1 cellular context compared by ENCODE assay signal in genomic region chr17:50893183-50893993, GRCh38.
TF ChIP-seq lines count a peak whose summit lies in the region.

No MANE protein-coding gene starts in this region.

TF ChIP-seq in HepG2, 621 proteins besides CTCF, POLR2A, EP300 and RAD21 (continued from another document and continues in another):
- TF ChIP-seq HMGXB4 (CRISPR knock-in tag; IDR thresholded peaks at IDR 0.05; ENCODE audit: borderline replicate concordance in 1 of 2, low read depth in 1 of 2) (peak; percentile 78 to 81), SETDB1 (CRISPR knock-in tag; IDR thresholded peaks at IDR 0.05; ENCODE audit: borderline replicate concordance) (no peak), E2F2 (CRISPR knock-in tag; IDR thresholded peaks at IDR 0.05; ENCODE audit: borderline replicate concordance) (no peak), HMG20B (CRISPR knock-in tag; conservative IDR thresholded peaks at IDR 0.05) (peak; percentile 70; the same call in 1 of the 2 replicates), AKAP8 (CRISPR knock-in tag; IDR thresholded peaks at IDR 0.05) (no peak), ZSCAN31 (CRISPR knock-in tag; IDR thresholded peaks at IDR 0.05; ENCODE audit: low read depth) (peak; percentile 74; the same call in 1 of the 2 replicates), RBFOX2 (IDR thresholded peaks at IDR 0.05; ENCODE audit: low read depth, low read length) (peak; percentile 61), NR2F2 (IDR thresholded peaks at IDR 0.05; ENCODE audit: borderline replicate concordance, low read depth) (peak; percentile 13; the same call in 1 of the 2 replicates), FLYWCH1 (CRISPR knock-in tag; IDR thresholded peaks at IDR 0.05) (no peak), ZNF569 (CRISPR knock-in tag; IDR thresholded peaks at IDR 0.05; ENCODE audit: borderline replicate concordance) (no peak), MXI1 (IDR thresholded peaks at IDR 0.05; ENCODE audit: borderline replicate concordance, low read depth, low read length) (peak; percentile 56; the same call in 1 of the 3 replicates), ZNF746 (CRISPR knock-in tag; IDR thresholded peaks at IDR 0.05) (no peak; the same call in 1 of the 2 replicates), AFF4 (CRISPR knock-in tag; IDR thresholded peaks at IDR 0.05) (peak; percentile 75; the same call in 1 of the 2 replicates), ZNF230 (CRISPR knock-in tag; IDR thresholded peaks at IDR 0.05) (peak; percentile 74; the same call in 1 of the 2 replicates), POGK (CRISPR knock-in tag; conservative IDR thresholded peaks at IDR 0.05) (peak; percentile 14), ZNF136 (CRISPR knock-in tag; IDR thresholded peaks at IDR 0.05; ENCODE audit: low read depth) (0 out of 2 replicates have a peak, but pooled peaks have one; percentile 40), RARG (CRISPR knock-in tag; IDR thresholded peaks at IDR 0.05; ENCODE audit: low read depth) (no peak), POLR2AphosphoS5 (IDR thresholded peaks at IDR 0.05; ENCODE audit: low read depth, low read length) (no peak), ZNF296 (CRISPR knock-in tag; conservative IDR thresholded peaks at IDR 0.05) (0 out of 2 replicates have a peak, but pooled peaks have one; percentile 65), PITX1 (CRISPR knock-in tag; IDR thresholded peaks at IDR 0.05) (peak; percentile 86), ZFYVE20 (CRISPR knock-in tag; IDR thresholded peaks at IDR 0.05; ENCODE audit: borderline replicate concordance, low read depth) (no peak), ZNF737 (CRISPR knock-in tag; IDR thresholded peaks at IDR 0.05; ENCODE audit: borderline replicate concordance) (peak; percentile 84; the same call in 1 of the 2 replicates), ZNF549 (CRISPR knock-in tag; IDR thresholded peaks at IDR 0.05) (no peak), NCOA2 (CRISPR knock-in tag; IDR thresholded peaks at IDR 0.05) (peak; percentile 90), ZNF354B (CRISPR knock-in tag; IDR thresholded peaks at IDR 0.05) (peak; percentile 47; the same call in 1 of the 2 replicates), ATF6 (CRISPR knock-in tag; conservative IDR thresholded peaks at IDR 0.05) (no peak), ZZZ3 (CRISPR knock-in tag; IDR thresholded peaks at IDR 0.05; ENCODE audit: borderline replicate concordance) (peak; percentile 70; the same call in 1 of the 2 replicates), NFE2L2 (IDR thresholded peaks at IDR 0.05; ENCODE audit: low read length) (no peak), ZNF20 (CRISPR knock-in tag; IDR thresholded peaks at IDR 0.05) (no peak), ZNF530 (CRISPR knock-in tag; IDR thresholded peaks at IDR 0.05; ENCODE audit: low read depth) (no peak), STAT5B (CRISPR knock-in tag; IDR thresholded peaks at IDR 0.05) (no peak; the same call in 1 of the 2 replicates), ZSCAN29 (CRISPR knock-in tag; conservative IDR thresholded peaks at IDR 0.05) (peak; percentile 58; the same call in 1 of the 2 replicates), ZNF878 (CRISPR knock-in tag; IDR thresholded peaks at IDR 0.05) (peak; percentile 97)
- TF ChIP-seq, protein P1, sequence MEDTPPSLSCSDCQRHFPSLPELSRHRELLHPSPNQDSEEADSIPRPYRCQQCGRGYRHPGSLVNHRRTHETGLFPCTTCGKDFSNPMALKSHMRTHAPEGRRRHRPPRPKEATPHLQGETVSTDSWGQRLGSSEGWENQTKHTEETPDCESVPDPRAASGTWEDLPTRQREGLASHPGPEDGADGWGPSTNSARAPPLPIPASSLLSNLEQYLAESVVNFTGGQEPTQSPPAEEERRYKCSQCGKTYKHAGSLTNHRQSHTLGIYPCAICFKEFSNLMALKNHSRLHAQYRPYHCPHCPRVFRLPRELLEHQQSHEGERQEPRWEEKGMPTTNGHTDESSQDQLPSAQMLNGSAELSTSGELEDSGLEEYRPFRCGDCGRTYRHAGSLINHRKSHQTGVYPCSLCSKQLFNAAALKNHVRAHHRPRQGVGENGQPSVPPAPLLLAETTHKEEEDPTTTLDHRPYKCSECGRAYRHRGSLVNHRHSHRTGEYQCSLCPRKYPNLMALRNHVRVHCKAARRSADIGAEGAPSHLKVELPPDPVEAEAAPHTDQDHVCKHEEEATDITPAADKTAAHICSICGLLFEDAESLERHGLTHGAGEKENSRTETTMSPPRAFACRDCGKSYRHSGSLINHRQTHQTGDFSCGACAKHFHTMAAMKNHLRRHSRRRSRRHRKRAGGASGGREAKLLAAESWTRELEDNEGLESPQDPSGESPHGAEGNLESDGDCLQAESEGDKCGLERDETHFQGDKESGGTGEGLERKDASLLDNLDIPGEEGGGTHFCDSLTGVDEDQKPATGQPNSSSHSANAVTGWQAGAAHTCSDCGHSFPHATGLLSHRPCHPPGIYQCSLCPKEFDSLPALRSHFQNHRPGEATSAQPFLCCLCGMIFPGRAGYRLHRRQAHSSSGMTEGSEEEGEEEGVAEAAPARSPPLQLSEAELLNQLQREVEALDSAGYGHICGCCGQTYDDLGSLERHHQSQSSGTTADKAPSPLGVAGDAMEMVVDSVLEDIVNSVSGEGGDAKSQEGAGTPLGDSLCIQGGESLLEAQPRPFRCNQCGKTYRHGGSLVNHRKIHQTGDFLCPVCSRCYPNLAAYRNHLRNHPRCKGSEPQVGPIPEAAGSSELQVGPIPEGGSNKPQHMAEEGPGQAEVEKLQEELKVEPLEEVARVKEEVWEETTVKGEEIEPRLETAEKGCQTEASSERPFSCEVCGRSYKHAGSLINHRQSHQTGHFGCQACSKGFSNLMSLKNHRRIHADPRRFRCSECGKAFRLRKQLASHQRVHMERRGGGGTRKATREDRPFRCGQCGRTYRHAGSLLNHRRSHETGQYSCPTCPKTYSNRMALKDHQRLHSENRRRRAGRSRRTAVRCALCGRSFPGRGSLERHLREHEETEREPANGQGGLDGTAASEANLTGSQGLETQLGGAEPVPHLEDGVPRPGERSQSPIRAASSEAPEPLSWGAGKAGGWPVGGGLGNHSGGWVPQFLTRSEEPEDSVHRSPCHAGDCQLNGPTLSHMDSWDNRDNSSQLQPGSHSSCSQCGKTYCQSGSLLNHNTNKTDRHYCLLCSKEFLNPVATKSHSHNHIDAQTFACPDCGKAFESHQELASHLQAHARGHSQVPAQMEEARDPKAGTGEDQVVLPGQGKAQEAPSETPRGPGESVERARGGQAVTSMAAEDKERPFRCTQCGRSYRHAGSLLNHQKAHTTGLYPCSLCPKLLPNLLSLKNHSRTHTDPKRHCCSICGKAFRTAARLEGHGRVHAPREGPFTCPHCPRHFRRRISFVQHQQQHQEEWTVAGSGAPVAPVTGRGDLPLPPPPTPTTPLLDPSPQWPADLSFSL (CRISPR knock-in tag; IDR thresholded peaks at IDR 0.05) = peak; percentile 58; the same call in 1 of the 2 replicates
- TF ChIP-seq, protein P2, sequence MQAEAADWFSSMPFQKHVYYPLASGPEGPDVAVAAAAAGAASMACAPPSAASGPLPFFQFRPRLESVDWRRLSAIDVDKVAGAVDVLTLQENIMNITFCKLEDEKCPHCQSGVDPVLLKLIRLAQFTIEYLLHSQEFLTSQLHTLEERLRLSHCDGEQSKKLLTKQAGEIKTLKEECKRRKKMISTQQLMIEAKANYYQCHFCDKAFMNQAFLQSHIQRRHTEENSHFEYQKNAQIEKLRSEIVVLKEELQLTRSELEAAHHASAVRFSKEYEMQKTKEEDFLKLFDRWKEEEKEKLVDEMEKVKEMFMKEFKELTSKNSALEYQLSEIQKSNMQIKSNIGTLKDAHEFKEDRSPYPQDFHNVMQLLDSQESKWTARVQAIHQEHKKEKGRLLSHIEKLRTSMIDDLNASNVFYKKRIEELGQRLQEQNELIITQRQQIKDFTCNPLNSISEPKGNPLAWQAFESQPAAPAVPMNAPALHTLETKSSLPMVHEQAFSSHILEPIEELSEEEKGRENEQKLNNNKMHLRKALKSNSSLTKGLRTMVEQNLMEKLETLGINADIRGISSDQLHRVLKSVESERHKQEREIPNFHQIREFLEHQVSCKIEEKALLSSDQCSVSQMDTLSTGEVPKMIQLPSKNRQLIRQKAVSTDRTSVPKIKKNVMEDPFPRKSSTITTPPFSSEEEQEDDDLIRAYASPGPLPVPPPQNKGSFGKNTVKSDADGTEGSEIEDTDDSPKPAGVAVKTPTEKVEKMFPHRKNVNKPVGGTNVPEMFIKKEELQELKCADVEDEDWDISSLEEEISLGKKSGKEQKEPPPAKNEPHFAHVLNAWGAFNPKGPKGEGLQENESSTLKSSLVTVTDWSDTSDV (CRISPR knock-in tag; IDR thresholded peaks at IDR 0.05) = no peak
